ENCODE assay signal across 8 cellular contexts in genomic region chr6:62283828-62284411, GRCh38. TPM values are rescaled to one million over a fixed set of nuclear protein-coding genes. Genes with fewer than 3 reads are reported as not detected.
DNase-seq lines count a peak whose midpoint lies in the region; ATAC-seq, FAIRE-seq and TF ChIP-seq lines count a peak whose summit lies in the region.

No MANE protein-coding gene starts in this region.

- no peaks in the 10 kb centered on the region for H3K27me3 ChIP-seq in Loucy (ENCODE audit: insufficient read depth, low read length, poor library complexity, severe bottlenecking)
- peaks cover 0 to 2% of the 10 kb centered on the region in 2 donors for H3K27me3 ChIP-seq in small intestine (ENCODE audit: control insufficient read depth in 2 of 2, insufficient read depth in 2 of 2, low read length in 2 of 2)

- FAIRE-seq in small intestine (lab: Jason Lieb, UNC): no peak

- H2AFZ ChIP-seq in Loucy (ENCODE audit: low read length): no peak overlapping the region

- no peaks in the 10 kb centered on the region for H3K9me3 ChIP-seq in Loucy (ENCODE audit: insufficient read depth, low read depth, low read length)
- H3K9me3 ChIP-seq in small intestine (ENCODE audit: control insufficient read depth, low read depth): no peaks in the 10 kb centered on the region

- no peak for ATAC-seq in HG03565 (IDR thresholded peaks at IDR 0.05; ENCODE audit: unreplicated experiment)

- H3K4me3 ChIP-seq in Loucy (ENCODE audit: low read length, poor library complexity, severe bottlenecking) (no peak overlapping the region), small intestine (ENCODE audit: low read depth in 1 of 2, low read length in 2 of 2) (no peak overlapping the region)

- H3K79me2 ChIP-seq in Loucy (ENCODE audit: insufficient read depth, low read length): no peaks in the 10 kb centered on the region

- peak; percentile 65 for TF ChIP-seq CTCF in Loucy (conservative IDR thresholded peaks at IDR 0.05; ENCODE audit: low read length)

- H3F3A ChIP-seq in Loucy (ENCODE audit: low read depth): no peaks in the 10 kb centered on the region

- H3K4me1 ChIP-seq in Loucy (ENCODE audit: insufficient read depth, low read length, poor library complexity, severe bottlenecking) (no peaks in the 10 kb centered on the region), small intestine (ENCODE audit: control insufficient read depth in 2 of 2, insufficient read depth in 1 of 2, low read depth in 1 of 2, low read length in 1 of 2) (no peaks in the 10 kb centered on the region)

- DNase-seq in DMS53 treated with DMSO at 0.1 percent for 48 hours (lab: John Stamatoyannopoulos, UW; ENCODE audit: unreplicated experiment) (peak; percentile 43), astrocyte of the hippocampus (ENCODE audit: low read depth, low spot score) (peak; percentile 31), medulla oblongata (ENCODE audit: extremely low spot score) (peak; percentile 81), NCI-H345 treated with DMSO at 0.1 percent for 48 hours (lab: John Stamatoyannopoulos, UW; ENCODE audit: unreplicated experiment) (no peak), small intestine (no peak)
- DNase-seq in effector CD4-positive, alpha-beta T cell: no peak

- no peak overlapping the region for H3K9ac ChIP-seq in Loucy (ENCODE audit: low read depth, low read length, poor library complexity, severe bottlenecking)

- no peak overlapping the region for H3K4me2 ChIP-seq in Loucy (ENCODE audit: low read depth, low read length, poor library complexity, severe bottlenecking)

- no peaks in the 10 kb centered on the region for H4K20me1 ChIP-seq in Loucy (ENCODE audit: insufficient read depth, low read length, poor library complexity, severe bottlenecking)

- WGBS in small intestine, 3 donors: 46 to 49% (median 49%) methylated on average over 2 of the region's 2 CpGs

- no peaks in the 10 kb centered on the region for H3K9me2 ChIP-seq in Loucy (replicated peaks; ENCODE audit: low read depth, low read length)

- H3K27ac ChIP-seq in small intestine (ENCODE audit: low read depth in 1 of 2, low read length in 1 of 2): no peak overlapping the region

- H3K36me3 ChIP-seq in Loucy (ENCODE audit: insufficient read depth, low read length): no peaks in the 10 kb centered on the region
- no peaks in the 10 kb centered on the region for H3K36me3 ChIP-seq in small intestine (ENCODE audit: control insufficient read depth in 2 of 2, insufficient read depth in 2 of 2, low read length in 2 of 2)

RNA-seq across cellular contexts. Expression of gene KHDRBS2, which starts 2.1 kb away (rescaled TPM):
- polyA plus RNA-seq in small intestine: under 1 TPM in 1 of 3 donors, not detected in 2; 0.19 TPM

Comparison
In these comparisons a context has a peak if more than half of its experiments do, and no peak if none do; other contexts are left out.
1. DNase-seq: peak in DMS53 treated with DMSO at 0.1 percent for 48 hours (single experiment), astrocyte of the hippocampus (single experiment) and medulla oblongata (single experiment); none in effector CD4-positive, alpha-beta T cell (single experiment), NCI-H345 treated with DMSO at 0.1 percent for 48 hours (single experiment) and small intestine (single experiment).